8 cellular contexts compared by ENCODE assay signal in the genomic region with DNA sequence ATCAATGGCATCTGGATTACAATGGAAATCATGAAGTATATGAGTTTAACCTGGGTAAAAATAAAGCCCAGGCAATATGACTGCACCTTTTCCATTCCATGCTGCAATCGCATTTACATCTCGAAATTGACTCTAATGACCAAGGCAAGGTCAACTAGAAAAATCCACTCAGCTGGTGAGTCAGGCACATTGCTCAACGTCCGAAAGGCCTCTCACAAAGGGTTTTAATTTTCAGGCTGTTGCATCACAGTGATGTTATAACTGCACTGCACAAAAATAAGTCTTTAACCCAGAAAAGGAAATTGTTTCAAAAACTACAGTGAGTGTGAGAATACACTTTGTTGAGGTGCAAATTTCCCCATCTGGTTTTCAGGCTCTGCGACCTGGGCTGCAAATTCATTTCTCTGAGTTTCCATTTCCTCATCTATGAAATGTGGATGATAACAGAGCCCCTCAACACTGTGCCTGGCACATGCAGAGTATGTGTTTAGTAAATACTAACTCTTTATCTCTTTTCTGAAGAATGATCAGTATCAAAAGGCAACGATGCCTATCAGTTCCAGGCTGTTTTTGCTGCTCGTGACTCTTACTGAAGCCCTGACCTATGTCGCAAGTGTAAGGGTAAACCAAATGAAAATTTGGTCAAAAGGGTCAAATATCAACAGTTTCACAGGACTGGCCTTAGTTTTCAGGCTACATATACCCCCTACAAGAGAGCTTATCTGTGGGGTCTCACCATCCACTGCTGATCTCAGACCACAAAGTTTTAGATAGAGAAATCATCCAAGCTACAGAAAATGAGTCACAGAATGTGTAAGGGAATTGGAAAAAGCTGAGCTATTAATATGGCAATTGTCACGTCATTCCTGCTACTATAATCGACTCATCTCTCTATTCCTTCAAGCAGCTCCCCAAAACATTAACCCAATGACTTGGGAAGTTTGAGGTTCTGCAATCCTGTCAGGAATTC. TPM values are rescaled to one million over a fixed set of nuclear protein-coding genes. Genes with fewer than 3 reads are reported as not detected.
DNase-seq lines count a peak whose midpoint lies in the region; ATAC-seq and TF ChIP-seq lines count a peak whose summit lies in the region.

No MANE protein-coding gene starts in this region.

- ATAC-seq in activated naive CD8-positive, alpha-beta T cell treated with anti-CD3 and anti-CD28 coated beads, Interleukin-2, amount 10 ng/mL, durations not matched to agents 7 days and 5 days (ENCODE audit: low read depth) = no peak
- ATAC-seq in HG02610 (IDR thresholded peaks at IDR 0.05; ENCODE audit: unreplicated experiment) = no peak

- H3K4me1 ChIP-seq in KMS-11 (ENCODE audit: low read depth, poor library complexity, severe bottlenecking) = peaks cover 61% of the 10 kb centered on the region
- H3K4me1 ChIP-seq in thyroid gland = peaks cover 20 to 37% of the 10 kb centered on the region in 2 donors

- peak overlapping the region; percentile 92 for H3K4me2 ChIP-seq in KMS-11

- WGBS in thyroid gland, 2 donors = 68 to 84% methylated on average over 10 of the region's 10 CpGs

- H3K27me3 ChIP-seq in KMS-11 (ENCODE audit: insufficient read depth, low read depth) (no peaks in the 10 kb centered on the region), thyroid gland (no peaks in the 10 kb centered on the region)

- peaks cover 86% of the 10 kb centered on the region for H3K79me2 ChIP-seq in KMS-11 (ENCODE audit: insufficient read depth, low read depth)

- TF ChIP-seq CTCF in AG09309 (IDR thresholded peaks at IDR 0.05; ENCODE audit: control insufficient read depth, insufficient read depth, low read depth, low read length, missing control alignments) (no peak), KMS-11 (conservative IDR thresholded peaks at IDR 0.05; ENCODE audit: low read depth, low read length) (no peak), thyroid gland (IDR thresholded peaks at IDR 0.05) (no peak)

- DNase-seq in AG09309 (ENCODE audit: low read depth) (peak; percentile 94), kidney glomerular epithelial cell (lab: John Stamatoyannopoulos, UW) (peak; percentile 81), thyroid gland (peak; percentile 26 to 37), NCI-H748 (lab: John Stamatoyannopoulos, UW; ENCODE audit: unreplicated experiment) (no peak)
- DNase-seq in activated naive CD8-positive, alpha-beta T cell treated with anti-CD3 and anti-CD28 coated beads, Interleukin-2, amount 10 ng/mL, durations not matched to agents 7 days and 5 days = no peak
- DNase-seq in activated CD8-positive, alpha-beta memory T cell treated with anti-CD3 and anti-CD28 coated beads for 24 hours = no peak

- no peaks in the 10 kb centered on the region for H3K9me3 Mint-ChIP-seq in activated naive CD8-positive, alpha-beta T cell treated with anti-CD3 and anti-CD28 coated beads, Interleukin-2, amount 10 ng/mL, durations not matched to agents 7 days and 5 days

- peak overlapping the region; percentile 44 for H3K9ac ChIP-seq in KMS-11

- peaks cover 22% of the 10 kb centered on the region for H3K36me3 Mint-ChIP-seq in activated naive CD8-positive, alpha-beta T cell treated with anti-CD3 and anti-CD28 coated beads, Interleukin-2, amount 10 ng/mL, durations not matched to agents 7 days and 5 days

- peaks cover 40% of the 10 kb centered on the region for H3K4me1 Mint-ChIP-seq in activated naive CD8-positive, alpha-beta T cell treated with anti-CD3 and anti-CD28 coated beads, Interleukin-2, amount 10 ng/mL, durations not matched to agents 7 days and 5 days

- H3K4me3 Mint-ChIP-seq in activated naive CD8-positive, alpha-beta T cell treated with anti-CD3 and anti-CD28 coated beads, Interleukin-2, amount 10 ng/mL, durations not matched to agents 7 days and 5 days = peak overlapping the region; percentile 18

- no peak for TF ChIP-seq POLR2A in thyroid gland (IDR thresholded peaks at IDR 0.05)

- H3K27ac ChIP-seq in KMS-11 (peak overlapping the region; percentile 78), thyroid gland (peak overlapping the region in 2 of 3 donors; percentile 1 to 18)

- H2AFZ ChIP-seq in KMS-11 (ENCODE audit: low read depth) = no peak overlapping the region

- no peak overlapping the region for H3K4me3 ChIP-seq in AG09309 (ENCODE audit: control insufficient read depth, low read depth, low read length)
- H3K4me3 ChIP-seq in KMS-11 (IDR thresholded peaks at IDR 0.05; ENCODE audit: insufficient read depth, low read depth, low read length) = no peak overlapping the region
- no peak overlapping the region for H3K4me3 ChIP-seq in thyroid gland (replicated peaks in 1 of 3)

- H4K20me1 ChIP-seq in KMS-11 (ENCODE audit: insufficient read depth) = peaks cover 37% of the 10 kb centered on the region

- intact Hi-C loops in thyroid gland (cut with DNase I) = loop anchor here (10.0 kb wide), 2 partner anchors 55 to 225 kb away; a partner anchor contains a TSS

- H3K27ac Mint-ChIP-seq in activated naive CD8-positive, alpha-beta T cell treated with anti-CD3 and anti-CD28 coated beads, Interleukin-2, amount 10 ng/mL, durations not matched to agents 7 days and 5 days = no peak overlapping the region

- POLR2A ChIA-PET in activated naive CD8-positive, alpha-beta T cell treated with anti-CD3 and anti-CD28 coated beads, Interleukin-2, amount 10 ng/mL, durations not matched to agents 7 days and 5 days (lab: Charles Lee) = interaction anchor here (0.6 kb wide), 1 partner anchor 49 kb away, joined by 3 read pairs; no protein-coding TSS in a partner anchor

- H3K27me3 Mint-ChIP-seq in activated naive CD8-positive, alpha-beta T cell treated with anti-CD3 and anti-CD28 coated beads, Interleukin-2, amount 10 ng/mL, durations not matched to agents 7 days and 5 days = peaks cover 5% of the 10 kb centered on the region

- H3K36me3 ChIP-seq in KMS-11 (ENCODE audit: insufficient read depth) (no peaks in the 10 kb centered on the region), thyroid gland (no peaks in the 10 kb centered on the region)

- H3K9me3 ChIP-seq in thyroid gland = no peaks in the 10 kb centered on the region

RNA-seq across cellular contexts. Expression of a gene that starts 4.1 kb away (rescaled TPM):
- 10 to 100 TPM; 18.5 to 19.2 TPM for total RNA-seq in activated naive CD8-positive, alpha-beta T cell treated with anti-CD3 and anti-CD28 coated beads, Interleukin-2, amount 10 ng/mL, durations not matched to agents 7 days and 5 days
- total RNA-seq in thyroid gland = 10 to 100 TPM; 13.9 to 38.6 (median 22.7) TPM

RNA-seq across cellular contexts. Expression of a gene that starts 57.8 kb away (rescaled TPM):
- total RNA-seq in activated naive CD8-positive, alpha-beta T cell treated with anti-CD3 and anti-CD28 coated beads, Interleukin-2, amount 10 ng/mL, durations not matched to agents 7 days and 5 days = 10 to 100 TPM; 15.8 to 17.2 TPM
- 10 to 100 TPM; 57.1 to 83.5 (median 65.2) TPM for total RNA-seq in thyroid gland

Comparison
In these comparisons a context has a peak if more than half of its experiments do, and no peak if none do; other contexts are left out.
1. DNase-seq: peak in AG09309 (single experiment), kidney glomerular epithelial cell (single experiment) and thyroid gland (2 of 2); none in activated naive CD8-positive, alpha-beta T cell treated with anti-CD3 and anti-CD28 coated beads, Interleukin-2, amount 10 ng/mL, durations not matched to agents 7 days and 5 days (single experiment), NCI-H748 (single experiment) and activated CD8-positive, alpha-beta memory T cell treated with anti-CD3 and anti-CD28 coated beads for 24 hours (single experiment).